1 cellular context compared by ENCODE assay signal in genomic region chr3:193841581-193841980, GRCh38.
TF ChIP-seq lines count a peak whose summit lies in the region.

No MANE protein-coding gene starts in this region.

TF ChIP-seq in GM12878, 131 proteins besides CTCF, POLR2A, EP300 and RAD21 (continued from another document):
- no peak for TF ChIP-seq CEBPZ (IDR thresholded peaks at IDR 0.05; ENCODE audit: low read depth, low read length)
- TF ChIP-seq CREM (IDR thresholded peaks at IDR 0.05; ENCODE audit: low read depth) = no peak
